ENCODE assay signal across 14 cellular contexts in the genomic region with DNA sequence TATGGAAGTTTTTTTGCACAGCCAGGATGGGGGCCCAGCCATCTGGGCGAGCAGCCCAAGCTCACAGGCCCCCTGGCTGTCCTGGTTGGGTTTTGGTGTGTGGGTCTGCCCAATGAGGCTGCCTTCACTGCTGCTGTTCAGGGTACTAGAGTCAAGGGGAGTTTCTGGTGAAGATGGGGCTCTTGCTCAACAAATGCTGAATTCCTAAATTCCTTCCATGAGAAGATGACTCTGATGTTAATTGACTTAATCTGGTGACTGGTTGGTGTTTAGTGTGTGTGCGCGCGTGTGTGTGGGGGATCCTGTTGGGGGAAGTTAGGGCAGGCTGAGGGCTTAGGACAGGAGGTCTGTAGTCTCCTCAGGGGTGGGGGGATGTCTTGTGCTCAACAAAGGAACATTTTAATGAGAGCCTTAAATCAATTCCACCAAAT. TPM values are rescaled to one million over a fixed set of nuclear protein-coding genes. Genes with fewer than 3 reads are reported as not detected.
A peak's percentile ranks its signal among the peaks of the same experiment; 100 is the strongest.
DNase-seq lines count a peak whose midpoint lies in the region; ATAC-seq and TF ChIP-seq lines count a peak whose summit lies in the region.
"Had no signal": no experiment of that assay in that cellular context is flagged by ENCODE, and none has a peak within 500 bp of the region (broad histone marks: within the 10 kb centered on the region; RNA-seq: fewer than 3 reads in every experiment).

No MANE protein-coding gene starts in this region.

- no peaks in the 10 kb centered on the region for H3K36me3 ChIP-seq in ACC112 (ENCODE audit: insufficient read depth, low read length)
- H3K36me3 ChIP-seq in HEK293 (ENCODE audit: control insufficient read depth in 2 of 2, insufficient read depth in 1 of 2, low read length in 2 of 2) = peaks cover 0 to 14% of the 10 kb centered on the region in 2 experiments; a peak in 1 of 3 replicates
- H3K36me3 ChIP-seq in breast epithelium = no peaks in the 10 kb centered on the region
- H3K36me3 ChIP-seq in lower lobe of right lung = peaks cover 14% of the 10 kb centered on the region

- H3K9me3 ChIP-seq in HEK293 (ENCODE audit: control insufficient read depth, insufficient read depth, low read depth, low read length) (no peaks in the 10 kb centered on the region), breast epithelium (no peaks in the 10 kb centered on the region), lower lobe of right lung (no peaks in the 10 kb centered on the region)
- H3K9me3 ChIP-seq: adrenal gland, neutrophil had no signal

- H3K27ac ChIP-seq in ACC112 (ENCODE audit: low read depth, low read length) (no peak overlapping the region), HEK293 (ENCODE audit: extremely low read depth, low read depth, low read length) (no peak overlapping the region), breast epithelium (peak overlapping the region; percentile 82 to 89), lower lobe of right lung (no peak overlapping the region)
- H3K27ac ChIP-seq: adrenal gland, C4-2B, neutrophil had no signal

- no peak for TF ChIP-seq POLR2A in breast epithelium (IDR thresholded peaks at IDR 0.05)

- POLR2A ChIA-PET in HEK293 (lab: Yijun Ruan, JAX) = interaction anchor here (1.2 to 2.5 kb wide), 3 partner anchors 9 to 149 kb away, joined by 3 to 31 read pairs (median 5); partner anchors contain the start of genes CNPY3, KLC4 and MRPL2

- TF ChIP-seq CTCF in HEK293 (tag by site-specific recombination; IDR thresholded peaks at IDR 0.05) = no peak; the same call in 1 of the 2 replicates
- no peak for TF ChIP-seq CTCF in breast epithelium (IDR thresholded peaks at IDR 0.05)
- no peak for TF ChIP-seq CTCF in lower lobe of right lung (IDR thresholded peaks at IDR 0.05)

- H3K79me2 ChIP-seq in ACC112 (ENCODE audit: control insufficient read depth, insufficient read depth, low read length, unreplicated experiment) = peaks cover 34% of the 10 kb centered on the region

- DNase-seq in breast epithelium (ENCODE audit: low spot score in 2 of 2) = no peak
- no peak for DNase-seq in lower lobe of right lung
- no peak for DNase-seq in H4 (ENCODE audit: low spot score)
- no peak for DNase-seq in hypothalamus (lab: John Stamatoyannopoulos, UW)
- DNase-seq in superior temporal gyrus (ENCODE audit: extremely low spot score) = no peak
- no peak for DNase-seq in NCI-H146 (lab: John Stamatoyannopoulos, UW)
- DNase-seq: activated CD4-positive, alpha-beta T cell treated with anti-CD3 and anti-CD28 coated beads for 48 hours; adrenal gland; head of caudate nucleus; NCI-H1048 had no signal

- CTCF ChIA-PET in HEK293 (lab: Yijun Ruan, JAX) = interaction anchor here (0.9 to 7.6 kb wide), 5 partner anchors 17 to 65 kb away, joined by 3 to 83 read pairs (median 7); no protein-coding TSS in a partner anchor

- peaks cover 21% of the 10 kb centered on the region for H3K4me1 ChIP-seq in ACC112 (ENCODE audit: control insufficient read depth, insufficient read depth, low read length, unreplicated experiment)
- peaks cover 14% of the 10 kb centered on the region for H3K4me1 ChIP-seq in HEK293 (ENCODE audit: control insufficient read depth, insufficient read depth, low read length)
- H3K4me1 ChIP-seq in breast epithelium = peaks cover 0 to 3% of the 10 kb centered on the region in 2 donors
- H3K4me1 ChIP-seq in lower lobe of right lung = peaks cover 29% of the 10 kb centered on the region

- intact Hi-C loops in breast epithelium (cut with DNase I; ENCODE audit: low total_unique reads) (no loop called here), lower lobe of right lung (cut with DNase I) (no loop called here)

- no peak for ATAC-seq in lower lobe of right lung

- no peaks in the 10 kb centered on the region for H3K27me3 ChIP-seq in ACC112 (ENCODE audit: insufficient read depth, low read length)
- H3K27me3 ChIP-seq in breast epithelium = no peaks in the 10 kb centered on the region
- H3K27me3 ChIP-seq in lower lobe of right lung (ENCODE audit: low read depth) = peaks cover 8% of the 10 kb centered on the region
- H3K27me3 ChIP-seq: adrenal gland had no signal

- H3K4me3 ChIP-seq in ACC112 (ENCODE audit: low read depth, low read length) (peak overlapping the region; percentile 99), HEK293 (ENCODE audit: low read depth, low read length) (no peak overlapping the region), breast epithelium (peak overlapping the region in 2 of 3 donors; percentile 85 to 88), lower lobe of right lung (peak overlapping the region; percentile 72)

- no peak overlapping the region for H2AFZ ChIP-seq in ACC112 (ENCODE audit: low read length, unreplicated experiment)

TF ChIP-seq in HEK293, 187 proteins besides CTCF, POLR2A, EP300 and RAD21:
- TF ChIP-seq ZNF112 (tag by site-specific recombination; IDR thresholded peaks at IDR 0.05) = no peak
- peak; percentile 87 for TF ChIP-seq ZNF335 (tag by site-specific recombination; conservative IDR thresholded peaks at IDR 0.05)
- no peak for TF ChIP-seq SALL2 (tag by site-specific recombination; IDR thresholded peaks at IDR 0.05; ENCODE audit: borderline replicate concordance)
- TF ChIP-seq REST (tag by site-specific recombination; IDR thresholded peaks at IDR 0.05) = peak; percentile 39; the same call in 1 of the 2 replicates
- no peak for TF ChIP-seq ZNF26 (tag by site-specific recombination; IDR thresholded peaks at IDR 0.05)
- TF ChIP-seq, protein P1, sequence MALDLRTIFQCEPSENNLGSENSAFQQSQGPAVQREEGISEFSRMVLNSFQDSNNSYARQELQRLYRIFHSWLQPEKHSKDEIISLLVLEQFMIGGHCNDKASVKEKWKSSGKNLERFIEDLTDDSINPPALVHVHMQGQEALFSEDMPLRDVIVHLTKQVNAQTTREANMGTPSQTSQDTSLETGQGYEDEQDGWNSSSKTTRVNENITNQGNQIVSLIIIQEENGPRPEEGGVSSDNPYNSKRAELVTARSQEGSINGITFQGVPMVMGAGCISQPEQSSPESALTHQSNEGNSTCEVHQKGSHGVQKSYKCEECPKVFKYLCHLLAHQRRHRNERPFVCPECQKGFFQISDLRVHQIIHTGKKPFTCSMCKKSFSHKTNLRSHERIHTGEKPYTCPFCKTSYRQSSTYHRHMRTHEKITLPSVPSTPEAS (tag by site-specific recombination; IDR thresholded peaks at IDR 0.05) = peak; percentile 67

RNA-seq across cellular contexts. Expression of gene PTK7, which starts 1.9 kb away (rescaled TPM):
- 10 to 100 TPM in 2 of 3 donors, 1 to 10 TPM in 1; 7.0 to 57.1 (median 52.1) TPM for total RNA-seq in breast epithelium
- 81.0 TPM for total RNA-seq in lower lobe of right lung
- 46.0 and 57.7 TPM in 2 replicates for total RNA-seq in H4 (2014; rRNA removed; shearing (Covaris generic))

RNA-seq across cellular contexts. Expression of gene KLC4, which starts 18.6 kb away (rescaled TPM):
- total RNA-seq in breast epithelium (10 to 100 TPM; 20.5 to 33.7 (median 21.0) TPM), lower lobe of right lung (45.2 TPM)
- 11.6 and 21.7 TPM in 2 replicates for total RNA-seq in H4 (2014; rRNA removed; shearing (Covaris generic))

RNA-seq across cellular contexts. Expression of gene MRPL2, which starts 18.8 kb away (rescaled TPM):
- total RNA-seq in breast epithelium (10 to 100 TPM; 17.9 to 32.1 (median 29.1) TPM), lower lobe of right lung (40.1 TPM)
- 53.7 and 63.2 TPM in 2 replicates for total RNA-seq in H4 (2014; rRNA removed; shearing (Covaris generic))

RNA-seq across cellular contexts. Expression of gene CUL7, which starts 24.3 kb away (rescaled TPM):
- 10 to 100 TPM; 12.6 to 21.4 (median 19.3) TPM for total RNA-seq in breast epithelium
- 16.1 TPM for total RNA-seq in lower lobe of right lung
- 12.8 and 13.2 TPM in 2 replicates for total RNA-seq in H4 (2014; rRNA removed; shearing (Covaris generic))

RNA-seq across cellular contexts. Expression of gene RRP36, which starts 56.6 kb away (rescaled TPM):
- 10 to 100 TPM; 48.8 to 69.2 (median 56.3) TPM for total RNA-seq in breast epithelium
- total RNA-seq in lower lobe of right lung = 35.3 TPM
- 204 and 205 TPM in 2 replicates for total RNA-seq in H4 (2014; rRNA removed; shearing (Covaris generic))

Comparison
In these comparisons a context has a peak if more than half of its experiments do, and no peak if none do; other contexts are left out.
1. H3K27ac ChIP-seq: peak in breast epithelium (2 of 2); none in ACC112 (single experiment), HEK293 (single experiment) and lower lobe of right lung (single experiment).